Comparison of ENCODE assay signal across 11 cellular contexts in genomic region chr15:57345584-57345983, GRCh38. TPM values are rescaled to one million over a fixed set of nuclear protein-coding genes. Genes with fewer than 3 reads are reported as not detected.
DNase-seq lines count a peak whose midpoint lies in the region; ATAC-seq and TF ChIP-seq lines count a peak whose summit lies in the region.
"Had no signal": no experiment of that assay in that cellular context is flagged by ENCODE, and none has a peak within 500 bp of the region (broad histone marks: within the 10 kb centered on the region; RNA-seq: fewer than 3 reads in every experiment).

No MANE protein-coding gene starts in this region.

- peak overlapping the region; percentile 49 for H3K27ac ChIP-seq in cardiac muscle cell
- no peak overlapping the region for H3K27ac ChIP-seq in fibroblast of lung (ENCODE audit: insufficient read depth, low read length)
- H3K27ac ChIP-seq in upper lobe of right lung, result no peak overlapping the region
- H3K27ac ChIP-seq: psoas muscle had no signal

- ATAC-seq in Right ventricle myocardium superior (ENCODE audit: poor library complexity) (no peak), upper lobe of right lung (peak; percentile 54), HG02678 (IDR thresholded peaks at IDR 0.05; ENCODE audit: unreplicated experiment) (no peak), GM18858 (IDR thresholded peaks at IDR 0.05; ENCODE audit: unreplicated experiment) (no peak), HG03039 (IDR thresholded peaks at IDR 0.05; ENCODE audit: unreplicated experiment) (no peak)
- ATAC-seq: psoas muscle, T-helper 17 cell had no signal

- H3K79me2 ChIP-seq in fibroblast of lung (ENCODE audit: control insufficient read depth, insufficient read depth, low read length), result no peaks in the 10 kb centered on the region

- no peaks in the 10 kb centered on the region for H4K20me1 ChIP-seq in fibroblast of lung (ENCODE audit: control insufficient read depth, extremely low read depth, insufficient read depth, low read length)

- no peaks in the 10 kb centered on the region for H3K27me3 ChIP-seq in cardiac muscle cell
- H3K27me3 ChIP-seq in fibroblast of lung (ENCODE audit: control insufficient read depth, insufficient read depth, low read length), result no peaks in the 10 kb centered on the region
- H3K27me3 ChIP-seq in upper lobe of right lung, result no peaks in the 10 kb centered on the region

- DNase-seq in cardiac muscle cell (ENCODE audit: low read depth in 1 of 2, low spot score in 1 of 2), result peak; percentile 40 to 68
- DNase-seq in Right ventricle myocardium superior, result no peak
- peak; percentile 67 for DNase-seq in NCI-H69 (lab: John Stamatoyannopoulos, UW)
- no peak for DNase-seq in fibroblast of lung (ENCODE audit: low read depth in 2 of 2)
- DNase-seq in upper lobe of right lung, result no peak
- DNase-seq: NCI-H1105, psoas muscle, T-helper 17 cell had no signal

- no peak overlapping the region for H3K4me2 ChIP-seq in fibroblast of lung (ENCODE audit: extremely low read depth, insufficient read depth, low read length)

- no peaks in the 10 kb centered on the region for H3K36me3 ChIP-seq in cardiac muscle cell
- H3K36me3 ChIP-seq in fibroblast of lung (ENCODE audit: control insufficient read depth, insufficient read depth, low read length), result no peaks in the 10 kb centered on the region
- no peaks in the 10 kb centered on the region for H3K36me3 ChIP-seq in upper lobe of right lung

- H3K9me3 ChIP-seq in cardiac muscle cell (ENCODE audit: low read depth) (no peaks in the 10 kb centered on the region), fibroblast of lung (ENCODE audit: control insufficient read depth, insufficient read depth, low read depth, low read length) (no peaks in the 10 kb centered on the region), upper lobe of right lung (no peaks in the 10 kb centered on the region)
- H3K9me3 ChIP-seq: psoas muscle had no signal

- TF ChIP-seq CTCF in cardiac muscle cell (IDR thresholded peaks at IDR 0.05; ENCODE audit: low read depth, low read length) (peak; percentile 45), fibroblast of lung (conservative IDR thresholded peaks at IDR 0.05 in 1 of 2, IDR thresholded peaks at IDR 0.05 in 1 of 2; ENCODE audit: low read depth in 1 of 2, low read length in 2 of 2) (peak; percentile 12 to 17), upper lobe of right lung (IDR thresholded peaks at IDR 0.05) (peak; percentile 9)

- intact Hi-C loops in Right ventricle myocardium superior (cut with DNase I), result no loop called here
- intact Hi-C loops in upper lobe of right lung (cut with DNase I), result no loop called here

- no peak overlapping the region for H3K4me3 ChIP-seq in cardiac muscle cell
- H3K4me3 ChIP-seq in fibroblast of lung (replicated peaks in 1 of 4; ENCODE audit: control extremely low read depth in 1 of 4, insufficient read depth in 1 of 4, low read depth in 3 of 4, low read length in 4 of 4), result no peak overlapping the region
- H3K4me3 ChIP-seq in upper lobe of right lung, result no peak overlapping the region
- H3K4me3 ChIP-seq: psoas muscle had no signal

- no peak overlapping the region for H2AFZ ChIP-seq in fibroblast of lung (ENCODE audit: low read length)

- H3K4me1 ChIP-seq in cardiac muscle cell (ENCODE audit: low read depth), result peaks cover 11% of the 10 kb centered on the region
- H3K4me1 ChIP-seq in fibroblast of lung (ENCODE audit: control insufficient read depth, extremely low read depth, insufficient read depth, low read length), result no peaks in the 10 kb centered on the region
- no peaks in the 10 kb centered on the region for H3K4me1 ChIP-seq in upper lobe of right lung
- H3K4me1 ChIP-seq: psoas muscle had no signal

- H3K9ac ChIP-seq in fibroblast of lung (ENCODE audit: insufficient read depth, low read length), result no peak overlapping the region

RNA-seq across cellular contexts. Expression of gene CGNL1, which starts 30.7 kb away (rescaled TPM):
- total RNA-seq in cardiac muscle cell, result 97.4 and 134 TPM in 2 replicates
- 62.9 and 75.4 TPM in 2 replicates for polyA plus RNA-seq in cardiac muscle cell
- total RNA-seq in Right ventricle myocardium superior, result 11.2 TPM
- total RNA-seq in fibroblast of lung, result 4.4 and 6.1 TPM in 2 replicates
- 0.18 and 0.73 TPM in 2 replicates for polyA plus RNA-seq in fibroblast of lung
- polyA plus RNA-seq in fibroblast of lung (2012), result 0.31 and 1.1 TPM in 2 replicates
- polyA minus RNA-seq in fibroblast of lung (ENCODE audit: low replicate concordance), result 0.27 and 1.9 TPM in 2 replicates
- total RNA-seq in upper lobe of right lung, result 54.9 TPM
- total RNA-seq: T-helper 17 cell had no signal

Comparison
In these comparisons a context has a peak if more than half of its experiments do, and no peak if none do; other contexts are left out.
1. DNase-seq: peak in cardiac muscle cell (2 of 2) and NCI-H69 (single experiment); none in Right ventricle myocardium superior (single experiment), fibroblast of lung (0 of 2) and upper lobe of right lung (single experiment).
2. Peak in every context shown above with its lines, with median percentiles within 50 percentile points of each other: CTCF ChIP-seq.